In the genomic region with DNA sequence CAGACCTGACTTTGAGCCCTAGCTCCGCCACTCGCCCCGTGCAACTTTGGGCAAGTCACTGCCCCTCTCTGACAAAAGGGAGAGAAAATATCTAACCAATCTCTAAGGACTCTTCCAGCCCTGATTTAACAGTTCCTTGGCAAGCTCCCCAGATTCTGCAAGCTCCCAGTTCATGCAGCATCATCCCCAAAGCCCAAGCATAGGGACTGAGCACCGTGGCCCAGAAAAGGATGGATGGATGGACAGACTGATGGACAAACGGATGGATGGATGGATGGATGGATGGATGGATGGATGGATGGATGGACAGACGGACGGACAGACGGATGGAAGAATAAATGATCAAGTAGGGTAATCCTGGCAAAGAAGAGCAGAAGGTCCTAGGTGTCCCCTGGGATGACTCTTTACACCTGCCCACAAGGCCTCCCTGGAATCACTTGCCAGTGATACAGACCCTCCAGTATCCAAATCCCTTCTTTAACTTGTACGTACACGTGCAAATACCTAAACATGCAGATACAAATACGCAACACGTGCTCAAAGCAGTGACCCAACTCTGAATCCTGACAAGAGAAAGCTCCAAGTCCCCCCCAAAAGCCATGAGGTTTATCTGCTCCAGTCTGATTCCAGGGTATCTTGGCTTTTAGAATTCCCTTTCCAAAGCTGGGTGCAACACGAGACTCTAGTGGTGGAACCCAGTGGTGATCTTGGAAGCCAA, we compare ENCODE assay signal across 14 cellular contexts. TPM values are rescaled to one million over a fixed set of nuclear protein-coding genes. Genes with fewer than 3 reads are reported as not detected.
DNase-seq lines count a peak whose midpoint lies in the region; ATAC-seq and TF ChIP-seq lines count a peak whose summit lies in the region.
"Had no signal": no experiment of that assay in that cellular context is flagged by ENCODE, and none has a peak within 500 bp of the region (broad histone marks: within the 10 kb centered on the region; RNA-seq: fewer than 3 reads in every experiment).

No MANE protein-coding gene starts in this region.

- H3K4me1 Mint-ChIP-seq in CD4-positive, alpha-beta memory T cell, result peaks cover 46 to 94% (median 79%) of the 10 kb centered on the region in 4 donors
- peaks cover 51% of the 10 kb centered on the region for H3K4me1 Mint-ChIP-seq in neural progenitor cell

- H3K27me3 ChIP-seq in CD4-positive, alpha-beta memory T cell (ENCODE audit: insufficient read depth, low read length), result no peaks in the 10 kb centered on the region
- no peaks in the 10 kb centered on the region for H3K27me3 ChIP-seq in neural progenitor cell
- no peaks in the 10 kb centered on the region for H3K27me3 ChIP-seq in effector memory CD4-positive, alpha-beta T cell (replicated peaks; ENCODE audit: control insufficient read depth, insufficient read depth, low read length, poor library complexity, severe bottlenecking)
- H3K27me3 ChIP-seq: right atrium auricular region had no signal

- peaks cover 3 to 16% of the 10 kb centered on the region in 2 donors for H3K36me3 Mint-ChIP-seq in CD4-positive, alpha-beta memory T cell
- no peaks in the 10 kb centered on the region for H3K36me3 Mint-ChIP-seq in neural progenitor cell

- DNase-seq in CD4-positive, alpha-beta memory T cell, result no peak
- no peak for DNase-seq in RWPE1 (ENCODE audit: low spot score)
- no peak for DNase-seq in epithelial cell of prostate (ENCODE audit: low read depth, low spot score)
- DNase-seq in neural progenitor cell (ENCODE audit: low spot score), result no peak
- DNase-seq in hippocampal formation (lab: John Stamatoyannopoulos, UW), result no peak
- no peak for DNase-seq in effector memory CD4-positive, alpha-beta T cell
- no peak for DNase-seq in UCSD-AML1 (lab: John Stamatoyannopoulos, UW; ENCODE audit: unreplicated experiment)
- DNase-seq: activated CD8-positive, alpha-beta memory T cell treated with anti-CD3 and anti-CD28 coated beads, Interleukin-2, amount 50 U/mL, for 48 hours; lower lobe of right lung; NCI-H2081; OCI-M1 had no signal

- no peak overlapping the region for H3K4me2 ChIP-seq in neural progenitor cell

- H3K4me1 ChIP-seq in CD4-positive, alpha-beta memory T cell (ENCODE audit: insufficient read depth, low read length), result peaks cover 96% of the 10 kb centered on the region
- H3K4me1 ChIP-seq in neural progenitor cell, result peaks cover 31% of the 10 kb centered on the region
- H3K4me1 ChIP-seq in effector memory CD4-positive, alpha-beta T cell (ENCODE audit: control insufficient read depth, insufficient read depth, low read length, poor library complexity, severe bottlenecking), result peaks cover 57% of the 10 kb centered on the region

- H3K9ac ChIP-seq in neural progenitor cell, result no peak overlapping the region

- H3K9me3 Mint-ChIP-seq in CD4-positive, alpha-beta memory T cell, result no peaks in the 10 kb centered on the region
- H3K9me3 Mint-ChIP-seq in neural progenitor cell, result no peaks in the 10 kb centered on the region
- H3K9me3 Mint-ChIP-seq: CD14-positive monocyte had no signal

- no peak overlapping the region for H3K4me3 ChIP-seq in CD4-positive, alpha-beta memory T cell (ENCODE audit: low read length in 2 of 2)
- no peak overlapping the region for H3K4me3 ChIP-seq in neural progenitor cell
- H3K4me3 ChIP-seq in effector memory CD4-positive, alpha-beta T cell (ENCODE audit: insufficient read depth, low read depth, low read length, poor library complexity, severe bottlenecking), result no peak overlapping the region
- H3K4me3 ChIP-seq: lower lobe of right lung, right atrium auricular region had no signal

- H4K20me1 ChIP-seq in neural progenitor cell (ENCODE audit: low read depth), result peaks cover 5% of the 10 kb centered on the region

- POLR2A ChIA-PET in CD4-positive, alpha-beta memory T cell (lab: Charles Lee; ENCODE audit: partially characterized antibody), result interaction anchor here (1.0 to 20.6 kb wide), 3 partner anchors 12 to 16 kb away, joined by 3 to 599 read pairs (median 4); partner anchors contain the start of gene IFFO2
- POLR2A ChIA-PET in RWPE1 (lab: Yijun Ruan, JAX; ENCODE audit: low non-redundant PET), result no interaction called here

- no peak overlapping the region for H2AFZ ChIP-seq in neural progenitor cell (replicated peaks)

- H3K9me3 ChIP-seq in CD4-positive, alpha-beta memory T cell (ENCODE audit: control insufficient read depth in 1 of 2, low read length in 2 of 2), result no peaks in the 10 kb centered on the region
- H3K9me3 ChIP-seq in neural progenitor cell (ENCODE audit: low read depth), result no peaks in the 10 kb centered on the region
- no peaks in the 10 kb centered on the region for H3K9me3 ChIP-seq in effector memory CD4-positive, alpha-beta T cell (ENCODE audit: control insufficient read depth, low read length)
- H3K9me3 ChIP-seq: lower lobe of right lung, right atrium auricular region had no signal

- H3F3A ChIP-seq in neural progenitor cell (ENCODE audit: low read depth), result peaks cover 14% of the 10 kb centered on the region

- no peaks in the 10 kb centered on the region for H3K79me2 ChIP-seq in neural progenitor cell (ENCODE audit: low read depth)

- no peak for ATAC-seq in GM18873 (IDR thresholded peaks at IDR 0.05; ENCODE audit: low FRiP score, unreplicated experiment)
- ATAC-seq: lower lobe of right lung had no signal

- H3K36me3 ChIP-seq in CD4-positive, alpha-beta memory T cell (ENCODE audit: insufficient read depth, low read length), result no peaks in the 10 kb centered on the region
- no peaks in the 10 kb centered on the region for H3K36me3 ChIP-seq in neural progenitor cell
- H3K36me3 ChIP-seq in effector memory CD4-positive, alpha-beta T cell (ENCODE audit: control insufficient read depth, insufficient read depth, low read length), result no peaks in the 10 kb centered on the region
- H3K36me3 ChIP-seq: lower lobe of right lung, right atrium auricular region had no signal

- H3K27me3 Mint-ChIP-seq in CD4-positive, alpha-beta memory T cell, result no peaks in the 10 kb centered on the region
- peaks cover 7% of the 10 kb centered on the region for H3K27me3 Mint-ChIP-seq in neural progenitor cell (ENCODE audit: insufficient read depth, low read depth)

- TF ChIP-seq CTCF in RWPE1 (conservative IDR thresholded peaks at IDR 0.05; ENCODE audit: low read depth) (no peak), neural progenitor cell (IDR thresholded peaks at IDR 0.05) (no peak)

- no peak overlapping the region for H3K27ac ChIP-seq in CD4-positive, alpha-beta memory T cell (ENCODE audit: low read depth, low read length)
- H3K27ac ChIP-seq in RWPE1, result peak overlapping the region; percentile 95
- H3K27ac ChIP-seq in epithelial cell of prostate, result peak overlapping the region; percentile 89
- no peak overlapping the region for H3K27ac ChIP-seq in neural progenitor cell
- no peak overlapping the region for H3K27ac ChIP-seq in effector memory CD4-positive, alpha-beta T cell (ENCODE audit: insufficient read depth, low read length, poor library complexity, severe bottlenecking)
- H3K27ac ChIP-seq: lower lobe of right lung had no signal

- H3K4me3 Mint-ChIP-seq in CD4-positive, alpha-beta memory T cell, result peak overlapping the region in 4 of 8 donors; percentile 7 to 34 (median 8)
- H3K4me3 Mint-ChIP-seq in neural progenitor cell, result no peak overlapping the region
- H3K4me3 Mint-ChIP-seq: CD14-positive monocyte had no signal

- peak overlapping the region; percentile 8 to 94 (median 88) for H3K27ac Mint-ChIP-seq in CD4-positive, alpha-beta memory T cell
- peak overlapping the region; percentile 74 for H3K27ac Mint-ChIP-seq in neural progenitor cell

- intact Hi-C loops in CD4-positive, alpha-beta memory T cell (cut with micrococcal nuclease), result no loop called here

- CTCF ChIA-PET in CD4-positive, alpha-beta memory T cell (lab: Charles Lee; ENCODE audit: partially characterized antibody), result interaction anchor here (0.6 to 1.0 kb wide), 2 partner anchors 32 to 46 kb away, joined by 3 to 5 read pairs; no protein-coding TSS in a partner anchor
- CTCF ChIA-PET in RWPE1 (lab: Yijun Ruan, JAX), result no interaction called here

RNA-seq across cellular contexts. Expression of gene IFFO2, which starts 16.0 kb away (rescaled TPM):
- total RNA-seq in CD4-positive, alpha-beta memory T cell, result 10 to 100 TPM; 39.0 to 41.3 TPM
- 1 to 10 TPM; 1.3 to 5.2 TPM for polyA plus RNA-seq in CD4-positive, alpha-beta memory T cell
- 0.65 and 1.5 TPM in 2 replicates for total RNA-seq in neural progenitor cell (ENCODE audit: low replicate concordance)

RNA-seq across cellular contexts. Expression of gene ALDH4A1, which starts 38.1 kb away (rescaled TPM):
- total RNA-seq in CD4-positive, alpha-beta memory T cell, result 1 to 10 TPM; 1.4 to 1.5 TPM
- polyA plus RNA-seq in CD4-positive, alpha-beta memory T cell, result 1 to 10 TPM; 1.1 to 1.6 TPM
- 21.8 and 39.9 TPM in 2 replicates for total RNA-seq in neural progenitor cell (ENCODE audit: low replicate concordance)

Comparison
In these comparisons a context has a peak if more than half of its experiments do, and no peak if none do; other contexts are left out.
1. H3K27ac ChIP-seq: peak in RWPE1 (single experiment) and epithelial cell of prostate (single experiment); none in CD4-positive, alpha-beta memory T cell (single experiment), neural progenitor cell (single experiment) and effector memory CD4-positive, alpha-beta T cell (single experiment).
2. RNA of gene IFFO2, which starts 16.0 kb away (total RNA-seq): 39.0 to 41.3 TPM in CD4-positive, alpha-beta memory T cell; 0.65 to 1.5 TPM in neural progenitor cell; every median in the first group is over 10 times any median in the second.